8 cellular contexts compared by ENCODE assay signal in genomic region chr6:87832025-87832825, GRCh38.
DNase-seq lines count a peak whose midpoint lies in the region; ATAC-seq and TF ChIP-seq lines count a peak whose summit lies in the region.

No MANE protein-coding gene starts in this region.

- DNase-seq in GM12865 (ENCODE audit: low read depth) (peak; percentile 63), NCI-H1436 treated with DMSO at 0.1 percent for 48 hours (lab: John Stamatoyannopoulos, UW) (peak; percentile 57), glomerular visceral epithelial cell (ENCODE audit: extremely low spot score) (peak; percentile 29), cerebellar nuclear complex (lab: John Stamatoyannopoulos, UW) (no peak)
- DNase-seq in activated CD4-positive, alpha-beta memory T cell treated with anti-CD3 and anti-CD28 coated beads for 36 hours = no peak

- no peaks in the 10 kb centered on the region for H3K36me3 ChIP-seq in ACC112 (ENCODE audit: insufficient read depth, low read length)
- H3K36me3 ChIP-seq in skeletal muscle satellite cell (ENCODE audit: insufficient read depth, low read length) = no peaks in the 10 kb centered on the region

- H3K27ac Mint-ChIP-seq in activated CD4-positive, alpha-beta memory T cell treated with anti-CD3 and anti-CD28 coated beads for 36 hours = peak overlapping the region; percentile 10

- H3K4me1 ChIP-seq in ACC112 (ENCODE audit: control insufficient read depth, insufficient read depth, low read length, unreplicated experiment) (peaks cover 4% of the 10 kb centered on the region), skeletal muscle satellite cell (ENCODE audit: control insufficient read depth, insufficient read depth, low read length) (no peaks in the 10 kb centered on the region)

- peak overlapping the region; percentile 70 for H3K4me2 ChIP-seq in skeletal muscle satellite cell (ENCODE audit: low read length)

- no peaks in the 10 kb centered on the region for H3K36me3 Mint-ChIP-seq in activated CD4-positive, alpha-beta memory T cell treated with anti-CD3 and anti-CD28 coated beads for 36 hours

- H3K9me3 ChIP-seq in skeletal muscle satellite cell (replicated peaks; ENCODE audit: low read length) = no peaks in the 10 kb centered on the region

- H2AFZ ChIP-seq in ACC112 (ENCODE audit: low read length, unreplicated experiment) = peak overlapping the region; percentile 96

- H3K27ac ChIP-seq in ACC112 (ENCODE audit: low read depth, low read length) = no peak overlapping the region

- H3K9ac ChIP-seq in skeletal muscle satellite cell (ENCODE audit: low read depth, low read length) = peak overlapping the region; percentile 63

- H3K27me3 Mint-ChIP-seq in activated CD4-positive, alpha-beta memory T cell treated with anti-CD3 and anti-CD28 coated beads for 36 hours = no peaks in the 10 kb centered on the region

- H3K4me3 ChIP-seq in ACC112 (ENCODE audit: low read depth, low read length) = peak overlapping the region; percentile 84
- H3K4me3 ChIP-seq in GM12865 (ENCODE audit: low read depth, low read length) = peak overlapping the region; percentile 67
- peak overlapping the region; percentile 60 for H3K4me3 ChIP-seq in skeletal muscle satellite cell (ENCODE audit: low read length)

- H3K4me1 Mint-ChIP-seq in activated CD4-positive, alpha-beta memory T cell treated with anti-CD3 and anti-CD28 coated beads for 36 hours (ENCODE audit: low read depth) = peaks cover 10% of the 10 kb centered on the region

- no peaks in the 10 kb centered on the region for H3K79me2 ChIP-seq in ACC112 (ENCODE audit: control insufficient read depth, insufficient read depth, low read length, unreplicated experiment)

- CTCF ChIA-PET in activated CD4-positive, alpha-beta memory T cell treated with anti-CD3 and anti-CD28 coated beads for 36 hours (lab: Charles Lee) = interaction anchor here (0.6 to 2.2 kb wide), 16 partner anchors 8 to 1039 kb away, joined by 3 to 9 read pairs (median 3); no protein-coding TSS in a partner anchor

- no peaks in the 10 kb centered on the region for H3K9me3 Mint-ChIP-seq in activated CD4-positive, alpha-beta memory T cell treated with anti-CD3 and anti-CD28 coated beads for 36 hours

- peak; percentile 47 for TF ChIP-seq CTCF in GM12865 (IDR thresholded peaks at IDR 0.05; ENCODE audit: insufficient read depth, low read depth, low read length, missing control alignments)

- POLR2A ChIA-PET in activated CD4-positive, alpha-beta memory T cell treated with anti-CD3 and anti-CD28 coated beads for 36 hours (lab: Charles Lee) = no interaction called here

- H3K4me3 Mint-ChIP-seq in activated CD4-positive, alpha-beta memory T cell treated with anti-CD3 and anti-CD28 coated beads for 36 hours = peak overlapping the region; percentile 57

- peak; percentile 66 for ATAC-seq in HG02763 (IDR thresholded peaks at IDR 0.05; ENCODE audit: unreplicated experiment)

- intact Hi-C loops in activated CD4-positive, alpha-beta memory T cell treated with anti-CD3 and anti-CD28 coated beads for 36 hours (cut with micrococcal nuclease) = loop anchor here (2.0 to 5.0 kb wide), 2 partner anchors 335 to 949 kb away; partner anchors contain the start of gene CNR1

- H3K27me3 ChIP-seq in ACC112 (ENCODE audit: insufficient read depth, low read length) (no peaks in the 10 kb centered on the region), skeletal muscle satellite cell (ENCODE audit: control insufficient read depth, insufficient read depth, low read length) (peaks cover 4% of the 10 kb centered on the region)

Comparison
In these comparisons a context has a peak if more than half of its experiments do, and no peak if none do; other contexts are left out.
1. DNase-seq: peak in GM12865 (single experiment), NCI-H1436 treated with DMSO at 0.1 percent for 48 hours (single experiment) and glomerular visceral epithelial cell (single experiment); none in activated CD4-positive, alpha-beta memory T cell treated with anti-CD3 and anti-CD28 coated beads for 36 hours (single experiment) and cerebellar nuclear complex (0 of 2).
2. Peak in every context shown above with its lines, with median percentiles within 50 percentile points of each other: H3K4me3 ChIP-seq.